Comparison of ENCODE assay signal across 14 cellular contexts in genomic region chr11:72716788-72717435, GRCh38.
"Had no signal": no experiment of that assay in that cellular context is flagged by ENCODE, and none has a peak within 500 bp of the region (broad histone marks: within the 10 kb centered on the region; RNA-seq: fewer than 3 reads in every experiment).

No MANE protein-coding gene starts in this region.

- H3K27me3 ChIP-seq: adrenal gland, tibial artery, uterus had no signal

- H3K27ac ChIP-seq: tibial artery, uterus had no signal

- H3K27ac Mint-ChIP-seq: activated CD4-positive, alpha-beta T cell treated with anti-CD3 and anti-CD28 coated beads for 36 hours; stimulated activated naive B cell treated with anti-CD40 and anti-IgM and Interleukin-4, amounts not matched to agents 10 μg/mL and 1 μg/mL and 100 μg/mL, for 72 hours; T-helper 2 cell treated with Interferon-gamma antibody and Interleukin-4, amounts not matched to agents 5 μg/mL and 100 μg/mL, for 36 hours had no signal

- H3K4me3 ChIP-seq: adrenal gland, lung, tibial artery, uterus had no signal

- H3K27me3 Mint-ChIP-seq: activated CD4-positive, alpha-beta T cell treated with anti-CD3 and anti-CD28 coated beads for 36 hours; dendritic cell treated with granulocyte-macrophage colony-stimulating factor and Interleukin-4, amounts not matched to agents 40 ng/mL and 50 ng/mL, for 4 days; effector memory CD8-positive, alpha-beta T cell; stimulated activated naive B cell treated with anti-CD40 and anti-IgM and Interleukin-4, amounts not matched to agents 10 μg/mL and 1 μg/mL and 100 μg/mL, for 72 hours had no signal

- H3K4me3 Mint-ChIP-seq: activated CD4-positive, alpha-beta T cell treated with anti-CD3 and anti-CD28 coated beads for 36 hours; stimulated activated naive B cell treated with anti-CD40 and anti-IgM and Interleukin-4, amounts not matched to agents 10 μg/mL and 1 μg/mL and 100 μg/mL, for 72 hours; T-helper 2 cell treated with Interferon-gamma antibody and Interleukin-4, amounts not matched to agents 5 μg/mL and 100 μg/mL, for 36 hours; WTC11 had no signal

- ATAC-seq: activated CD4-positive, alpha-beta T cell treated with anti-CD3 and anti-CD28 coated beads for 36 hours; activated naive CD4-positive, alpha-beta T cell treated with anti-CD3 and anti-CD28 coated beads, Interleukin-2, amount 50 U/mL, for 72 hours; effector memory CD8-positive, alpha-beta T cell; left colon; stimulated activated naive B cell treated with anti-CD40 and anti-IgM and Interleukin-4, amounts not matched to agents 10 μg/mL and 1 μg/mL and 100 μg/mL, for 72 hours; WTC11 had no signal

- H3K9me3 Mint-ChIP-seq: activated naive CD4-positive, alpha-beta T cell treated with anti-CD3 and anti-CD28 coated beads, Interleukin-2, amount 50 U/mL, for 72 hours; dendritic cell treated with granulocyte-macrophage colony-stimulating factor and Interleukin-4, amounts not matched to agents 40 ng/mL and 50 ng/mL, for 4 days; effector memory CD8-positive, alpha-beta T cell; stimulated activated naive B cell treated with anti-CD40 and anti-IgM and Interleukin-4, amounts not matched to agents 10 μg/mL and 1 μg/mL and 100 μg/mL, for 72 hours; T-helper 2 cell treated with Interferon-gamma antibody and Interleukin-4, amounts not matched to agents 5 μg/mL and 100 μg/mL, for 36 hours; WTC11 had no signal

- H3K4me1 ChIP-seq: uterus had no signal

- H3K36me3 ChIP-seq: uterus had no signal

- H3K9me3 ChIP-seq: adrenal gland, tibial artery, uterus had no signal

- H3K36me3 Mint-ChIP-seq: WTC11 had no signal

- DNase-seq: activated CD4-positive, alpha-beta T cell treated with anti-CD3 and anti-CD28 coated beads for 36 hours; activated CD4-positive, alpha-beta T cell treated with anti-CD3 and anti-CD28 coated beads, Interleukin-2, amount 50 U/mL, for 48 hours; activated gamma-delta T cell; effector memory CD8-positive, alpha-beta T cell; left colon; stimulated activated naive B cell treated with anti-CD40 and anti-IgM and Interleukin-4, amounts not matched to agents 10 μg/mL and 1 μg/mL and 100 μg/mL, for 72 hours; tibial artery; uterus had no signal
